8 cellular contexts compared by ENCODE assay signal in the genomic region with DNA sequence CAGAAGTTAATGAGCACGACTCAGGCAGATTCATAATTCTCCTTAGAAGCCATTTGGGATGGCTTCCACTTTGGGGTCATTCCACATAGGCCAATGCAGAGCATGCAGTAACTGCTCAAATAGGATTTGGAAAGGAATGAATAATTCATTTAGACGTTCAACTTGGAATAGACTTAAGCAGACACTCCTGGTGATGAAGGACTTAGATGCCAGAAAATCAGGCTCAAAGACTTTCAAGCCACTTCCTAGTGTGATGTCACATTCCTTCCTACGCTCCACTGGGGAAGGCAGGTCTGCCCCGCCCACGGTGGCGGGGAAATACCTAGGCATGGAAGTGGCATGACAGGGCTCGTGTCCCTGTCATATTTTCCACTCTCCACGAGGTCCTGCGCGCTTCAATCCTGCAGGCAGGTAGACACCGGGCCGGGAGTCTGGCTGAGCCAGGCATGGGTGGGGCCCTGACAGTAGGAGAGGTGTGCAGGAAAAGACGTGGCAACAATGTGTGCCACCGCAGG. TPM values are rescaled to one million over a fixed set of nuclear protein-coding genes. Genes with fewer than 3 reads are reported as not detected.
A peak's percentile ranks its signal among the peaks of the same experiment; 100 is the strongest.
DNase-seq lines count a peak whose midpoint lies in the region; ATAC-seq and TF ChIP-seq lines count a peak whose summit lies in the region.

A gene (plus strand): TSS at position 348 of the 515 bp plus-strand sequence. CDS start 845 bp downstream, outside the sequence.

- no peak for ATAC-seq in CD4-positive, CD25-positive, alpha-beta regulatory T cell (ENCODE audit: low read depth in 2 of 2)
- ATAC-seq in HG02798 (IDR thresholded peaks at IDR 0.05; ENCODE audit: poor library complexity, unreplicated experiment) = no peak

- peak within 1 kb of the TSS; percentile 25 to 66 (median 26) for H3K27ac Mint-ChIP-seq in CD4-positive, CD25-positive, alpha-beta regulatory T cell
- peak within 1 kb of the TSS; percentile 86 for H3K27ac Mint-ChIP-seq in activated T-cell treated with anti-CD3 and anti-CD28 coated beads, Interleukin-2, amount 50 U/mL, for 24 hours
- no peak within 1 kb of the TSS for H3K27ac Mint-ChIP-seq in glutamatergic neuron (ENCODE audit: unreplicated experiment)

- H3K27me3 Mint-ChIP-seq in CD4-positive, CD25-positive, alpha-beta regulatory T cell = peaks cover 4% of the 10 kb centered on the region
- H3K27me3 Mint-ChIP-seq in activated T-cell treated with anti-CD3 and anti-CD28 coated beads, Interleukin-2, amount 50 U/mL, for 24 hours = peaks cover 24% of the 10 kb centered on the region
- H3K27me3 Mint-ChIP-seq in glutamatergic neuron (ENCODE audit: unreplicated experiment) = peaks cover 12% of the 10 kb centered on the region

- TF ChIP-seq POLR2A in prostate gland (IDR thresholded peaks at IDR 0.05) = no peak

- peak within 1 kb of the TSS; percentile 63 to 96 (median 84) for H3K4me3 Mint-ChIP-seq in CD4-positive, CD25-positive, alpha-beta regulatory T cell
- peak within 1 kb of the TSS; percentile 63 for H3K4me3 Mint-ChIP-seq in activated T-cell treated with anti-CD3 and anti-CD28 coated beads, Interleukin-2, amount 50 U/mL, for 24 hours
- H3K4me3 Mint-ChIP-seq in glutamatergic neuron (ENCODE audit: unreplicated experiment) = peak within 1 kb of the TSS; percentile 93

- no peaks in the 10 kb centered on the region for H3K9me3 Mint-ChIP-seq in CD4-positive, CD25-positive, alpha-beta regulatory T cell
- peaks cover 2% of the 10 kb centered on the region for H3K9me3 Mint-ChIP-seq in activated T-cell treated with anti-CD3 and anti-CD28 coated beads, Interleukin-2, amount 50 U/mL, for 24 hours
- H3K9me3 Mint-ChIP-seq in glutamatergic neuron (ENCODE audit: unreplicated experiment) = no peaks in the 10 kb centered on the region

- TF ChIP-seq CTCF in glutamatergic neuron (IDR thresholded peaks at IDR 0.05; ENCODE audit: partially characterized antibody, unreplicated experiment) = no peak
- no peak for TF ChIP-seq CTCF in prostate gland (IDR thresholded peaks at IDR 0.05)

- intact Hi-C loops in prostate gland (cut with DNase I) = loop anchor here (10.0 kb wide), 1 partner anchor 58 kb away; no protein-coding TSS in a partner anchor

- no peaks in the 10 kb centered on the region for H3K9me3 ChIP-seq in CD4-positive, CD25-positive, alpha-beta regulatory T cell (ENCODE audit: control insufficient read depth in 2 of 2, low read length in 2 of 2)
- no peaks in the 10 kb centered on the region for H3K9me3 ChIP-seq in prostate gland

- WGBS in prostate gland = 43% methylated on average over 14 of the region's 14 CpGs

- H3K36me3 ChIP-seq in CD4-positive, CD25-positive, alpha-beta regulatory T cell (ENCODE audit: control insufficient read depth, insufficient read depth, low read length) = no peaks in the 10 kb centered on the region
- H3K36me3 ChIP-seq in prostate gland = no peaks in the 10 kb centered on the region

- peaks cover 14% of the 10 kb centered on the region for H3K4me1 ChIP-seq in CD4-positive, CD25-positive, alpha-beta regulatory T cell (ENCODE audit: control insufficient read depth, insufficient read depth, low read length, poor library complexity, severe bottlenecking)
- peaks cover 5% of the 10 kb centered on the region for H3K4me1 ChIP-seq in prostate gland (replicated peaks)

- peak within 1 kb of the TSS; percentile 34 for H3K4me3 ChIP-seq in CD4-positive, CD25-positive, alpha-beta regulatory T cell (ENCODE audit: low read depth, low read length)
- peak within 1 kb of the TSS; percentile 37 to 43 for H3K4me3 ChIP-seq in prostate gland

- H3K4me1 Mint-ChIP-seq in CD4-positive, CD25-positive, alpha-beta regulatory T cell = peaks cover 10 to 28% (median 19%) of the 10 kb centered on the region in 4 donors
- peaks cover 27% of the 10 kb centered on the region for H3K4me1 Mint-ChIP-seq in activated T-cell treated with anti-CD3 and anti-CD28 coated beads, Interleukin-2, amount 50 U/mL, for 24 hours (ENCODE audit: low read depth)
- H3K4me1 Mint-ChIP-seq in glutamatergic neuron (ENCODE audit: low read depth, unreplicated experiment) = peaks cover 5% of the 10 kb centered on the region

- DNase-seq in CD4-positive, CD25-positive, alpha-beta regulatory T cell = no peak
- DNase-seq in activated T-cell treated with anti-CD3 and anti-CD28 coated beads, Interleukin-2, amount 50 U/mL, for 24 hours = peak; percentile 50
- no peak for DNase-seq in glutamatergic neuron
- DNase-seq in prostate gland (ENCODE audit: low spot score) = peak; percentile 55
- DNase-seq in DMS153 (lab: John Stamatoyannopoulos, UW) = no peak
- DNase-seq in SKM-1 (lab: John Stamatoyannopoulos, UW; ENCODE audit: unreplicated experiment) = no peak
- DNase-seq in effector CD4-positive, alpha-beta T cell = no peak

- H3K27me3 ChIP-seq in CD4-positive, CD25-positive, alpha-beta regulatory T cell (ENCODE audit: control insufficient read depth, insufficient read depth, low read length) = no peaks in the 10 kb centered on the region
- no peaks in the 10 kb centered on the region for H3K27me3 ChIP-seq in prostate gland (replicated peaks; ENCODE audit: insufficient read depth)

- H3K27ac ChIP-seq in CD4-positive, CD25-positive, alpha-beta regulatory T cell (ENCODE audit: insufficient read depth, low read length, poor library complexity, severe bottlenecking) = no peak within 1 kb of the TSS
- H3K27ac ChIP-seq in prostate gland = peak within 1 kb of the TSS; percentile 73 to 74

- no peaks in the 10 kb centered on the region for H3K36me3 Mint-ChIP-seq in CD4-positive, CD25-positive, alpha-beta regulatory T cell
- H3K36me3 Mint-ChIP-seq in activated T-cell treated with anti-CD3 and anti-CD28 coated beads, Interleukin-2, amount 50 U/mL, for 24 hours (ENCODE audit: low read depth) = peaks cover 4% of the 10 kb centered on the region
- H3K36me3 Mint-ChIP-seq in glutamatergic neuron (ENCODE audit: unreplicated experiment) = no peaks in the 10 kb centered on the region

RNA-seq across cellular contexts. Expression of the gene that starts here (rescaled TPM):
- not detected for total RNA-seq in CD4-positive, CD25-positive, alpha-beta regulatory T cell
- polyA plus RNA-seq in CD4-positive, CD25-positive, alpha-beta regulatory T cell = not detected
- total RNA-seq in glutamatergic neuron (ENCODE audit: unreplicated experiment) = not detected
- 1 to 10 TPM; 1.4 to 3.8 TPM for total RNA-seq in prostate gland

Comparison
In these comparisons a context has a peak if more than half of its experiments do, and no peak if none do; other contexts are left out.
1. DNase-seq: peak in activated T-cell treated with anti-CD3 and anti-CD28 coated beads, Interleukin-2, amount 50 U/mL, for 24 hours (single experiment) and prostate gland (single experiment); none in CD4-positive, CD25-positive, alpha-beta regulatory T cell (0 of 3), glutamatergic neuron (single experiment), DMS153 (single experiment), SKM-1 (single experiment) and effector CD4-positive, alpha-beta T cell (single experiment).
2. Peak in every context shown above with its lines, with median percentiles within 50 percentile points of each other: H3K4me3 Mint-ChIP-seq.